ENCODE assay signal across 19 cellular contexts in genomic region chr11:63846897-63847296, GRCh38. TPM values are rescaled to one million over a fixed set of nuclear protein-coding genes. Genes with fewer than 3 reads are reported as not detected.
A peak's percentile ranks its signal among the peaks of the same experiment; 100 is the strongest.
DNase-seq lines count a peak whose midpoint lies in the region; ATAC-seq and TF ChIP-seq lines count a peak whose summit lies in the region.
"Had no signal": no experiment of that assay in that cellular context is flagged by ENCODE, and none has a peak within 500 bp of the region (broad histone marks: within the 10 kb centered on the region; RNA-seq: fewer than 3 reads in every experiment).

No MANE protein-coding gene starts in this region.

- no peak for TF ChIP-seq POLR2A in breast epithelium (IDR thresholded peaks at IDR 0.05)

- H3K9me3 Mint-ChIP-seq in activated naive CD8-positive, alpha-beta T cell (ENCODE audit: low read depth) = no peaks in the 10 kb centered on the region
- no peaks in the 10 kb centered on the region for H3K9me3 Mint-ChIP-seq in activated naive CD8-positive, alpha-beta T cell treated with anti-CD3 and anti-CD28 coated beads, Interleukin-2, amount 50 U/mL, for 24 hours
- no peaks in the 10 kb centered on the region for H3K9me3 Mint-ChIP-seq in naive thymus-derived CD8-positive, alpha-beta T cell
- H3K9me3 Mint-ChIP-seq in type B pancreatic cell = no peaks in the 10 kb centered on the region
- H3K9me3 Mint-ChIP-seq: T-cell had no signal

- H3K36me3 ChIP-seq in breast epithelium = no peaks in the 10 kb centered on the region

- DNase-seq in activated naive CD8-positive, alpha-beta T cell treated with anti-CD3 and anti-CD28 coated beads, Interleukin-2, amount 50 U/mL, for 24 hours = no peak
- DNase-seq in breast epithelium (ENCODE audit: low spot score in 2 of 2) = no peak
- DNase-seq in naive thymus-derived CD8-positive, alpha-beta T cell = no peak
- DNase-seq in type B pancreatic cell (ENCODE audit: extremely low spot score, unreplicated experiment) = no peak
- DNase-seq: activated CD4-positive, CD25-positive, alpha-beta regulatory T cell; activated CD8-positive, alpha-beta memory T cell treated with anti-CD3 and anti-CD28 coated beads, Interleukin-2, amount 10 ng/mL, durations not matched to agents 7 days and 5 days; COR-L47; left lung; NCI-H1048; NCI-H774; RPMI8226; stimulated activated CD4-positive, alpha-beta T cell treated with anti-CD3 and anti-CD28 coated beads, Interleukin-2, amount 100 ng/mL, for 24 hours; T-cell had no signal

- no peaks in the 10 kb centered on the region for H3K27me3 ChIP-seq in breast epithelium
- H3K27me3 ChIP-seq: left lung, right atrium auricular region, upper lobe of left lung had no signal

- no peak overlapping the region for H3K4me3 Mint-ChIP-seq in activated naive CD8-positive, alpha-beta T cell
- no peak overlapping the region for H3K4me3 Mint-ChIP-seq in activated naive CD8-positive, alpha-beta T cell treated with anti-CD3 and anti-CD28 coated beads, Interleukin-2, amount 50 U/mL, for 24 hours
- peak overlapping the region in 3 of 10 donors; percentile 20 to 36 (median 31) for H3K4me3 Mint-ChIP-seq in naive thymus-derived CD8-positive, alpha-beta T cell
- H3K4me3 Mint-ChIP-seq in type B pancreatic cell = peak overlapping the region; percentile 48
- H3K4me3 Mint-ChIP-seq: activated CD8-positive, alpha-beta memory T cell treated with anti-CD3 and anti-CD28 coated beads, Interleukin-2, amount 10 ng/mL, durations not matched to agents 7 days and 5 days had no signal

- TF ChIP-seq CTCF in breast epithelium (IDR thresholded peaks at IDR 0.05) = no peak
- no peak for TF ChIP-seq CTCF in type B pancreatic cell (conservative IDR thresholded peaks at IDR 0.05)

- intact Hi-C loops in breast epithelium (cut with DNase I; ENCODE audit: low total_unique reads) = no loop called here

- H3K9me3 ChIP-seq in breast epithelium = no peaks in the 10 kb centered on the region
- H3K9me3 ChIP-seq: left lung, right atrium auricular region, upper lobe of left lung had no signal

- H3K4me1 ChIP-seq in breast epithelium = peaks cover 4 to 24% of the 10 kb centered on the region in 2 donors

- POLR2A ChIA-PET in naive thymus-derived CD8-positive, alpha-beta T cell (lab: Charles Lee) = interaction anchor here (0.7 kb wide), 1 partner anchor 10 kb away, joined by 3 read pairs; no protein-coding TSS in a partner anchor

- peak overlapping the region; percentile 10 for H3K27ac Mint-ChIP-seq in activated naive CD8-positive, alpha-beta T cell
- no peak overlapping the region for H3K27ac Mint-ChIP-seq in activated naive CD8-positive, alpha-beta T cell treated with anti-CD3 and anti-CD28 coated beads, Interleukin-2, amount 50 U/mL, for 24 hours
- H3K27ac Mint-ChIP-seq in naive thymus-derived CD8-positive, alpha-beta T cell = peak overlapping the region in 7 of 10 donors; percentile 52 to 89 (median 75)
- H3K27ac Mint-ChIP-seq in type B pancreatic cell = peak overlapping the region; percentile 92
- H3K27ac Mint-ChIP-seq: activated CD8-positive, alpha-beta memory T cell treated with anti-CD3 and anti-CD28 coated beads, Interleukin-2, amount 10 ng/mL, durations not matched to agents 7 days and 5 days had no signal

- ATAC-seq in activated naive CD8-positive, alpha-beta T cell treated with anti-CD3 and anti-CD28 coated beads, Interleukin-2, amount 50 U/mL, for 24 hours = no peak
- no peak for ATAC-seq in naive thymus-derived CD8-positive, alpha-beta T cell
- ATAC-seq in HG03039 (IDR thresholded peaks at IDR 0.05; ENCODE audit: unreplicated experiment) (no peak), HG03025 (IDR thresholded peaks at IDR 0.05; ENCODE audit: low FRiP score, unreplicated experiment) (no peak), GM18873 (IDR thresholded peaks at IDR 0.05; ENCODE audit: low FRiP score, unreplicated experiment) (no peak)
- ATAC-seq: activated CD8-positive, alpha-beta memory T cell treated with anti-CD3 and anti-CD28 coated beads, Interleukin-2, amount 10 ng/mL, durations not matched to agents 7 days and 5 days; T-cell had no signal

- peak overlapping the region in 1 of 3 donors; percentile 46 for H3K4me3 ChIP-seq in breast epithelium
- H3K4me3 ChIP-seq: left lung, right atrium auricular region, upper lobe of left lung had no signal

- no peaks in the 10 kb centered on the region for H3K27me3 Mint-ChIP-seq in activated naive CD8-positive, alpha-beta T cell
- H3K27me3 Mint-ChIP-seq in activated naive CD8-positive, alpha-beta T cell treated with anti-CD3 and anti-CD28 coated beads, Interleukin-2, amount 50 U/mL, for 24 hours = no peaks in the 10 kb centered on the region
- H3K27me3 Mint-ChIP-seq in naive thymus-derived CD8-positive, alpha-beta T cell = no peaks in the 10 kb centered on the region
- H3K27me3 Mint-ChIP-seq in type B pancreatic cell = no peaks in the 10 kb centered on the region
- H3K27me3 Mint-ChIP-seq: activated CD8-positive, alpha-beta memory T cell treated with anti-CD3 and anti-CD28 coated beads, Interleukin-2, amount 10 ng/mL, durations not matched to agents 7 days and 5 days; T-cell had no signal

- H3K4me1 Mint-ChIP-seq in activated naive CD8-positive, alpha-beta T cell (ENCODE audit: low read depth) = peaks cover 82% of the 10 kb centered on the region
- peaks cover 79% of the 10 kb centered on the region for H3K4me1 Mint-ChIP-seq in activated naive CD8-positive, alpha-beta T cell treated with anti-CD3 and anti-CD28 coated beads, Interleukin-2, amount 50 U/mL, for 24 hours
- H3K4me1 Mint-ChIP-seq in naive thymus-derived CD8-positive, alpha-beta T cell = peaks cover 43 to 89% (median 85%) of the 10 kb centered on the region in 4 donors
- H3K4me1 Mint-ChIP-seq in type B pancreatic cell (ENCODE audit: unreplicated experiment) = peaks cover 45% of the 10 kb centered on the region

- H3K36me3 Mint-ChIP-seq in activated naive CD8-positive, alpha-beta T cell = peaks cover 3% of the 10 kb centered on the region
- H3K36me3 Mint-ChIP-seq in activated naive CD8-positive, alpha-beta T cell treated with anti-CD3 and anti-CD28 coated beads, Interleukin-2, amount 50 U/mL, for 24 hours (ENCODE audit: low read depth) = peaks cover 10% of the 10 kb centered on the region
- peaks cover 0 to 83% (median 0%) of the 10 kb centered on the region in 3 donors for H3K36me3 Mint-ChIP-seq in naive thymus-derived CD8-positive, alpha-beta T cell
- peaks cover 11% of the 10 kb centered on the region for H3K36me3 Mint-ChIP-seq in type B pancreatic cell

- H3K27ac ChIP-seq in breast epithelium = peak overlapping the region; percentile 94
- H3K27ac ChIP-seq: right atrium auricular region had no signal

RNA-seq across cellular contexts. Expression of gene MARK2, which starts 8.0 kb away (rescaled TPM):
- total RNA-seq in breast epithelium = 10 to 100 TPM; 12.6 to 34.0 (median 22.3) TPM
- total RNA-seq in naive thymus-derived CD8-positive, alpha-beta T cell = 10 to 100 TPM; 64.8 to 74.5 TPM
- polyA plus RNA-seq in naive thymus-derived CD8-positive, alpha-beta T cell = 10 to 100 TPM; 37.0 to 57.0 (median 40.3) TPM
- 52.8 and 73.5 TPM in 2 replicates for total RNA-seq in type B pancreatic cell (ENCODE audit: low replicate concordance)

RNA-seq across cellular contexts. Expression of gene SPINDOC, which starts 33.6 kb away (rescaled TPM):
- total RNA-seq in breast epithelium = 10 to 100 TPM in 2 of 3 donors, 1 to 10 TPM in 1; 4.8 to 13.8 (median 12.1) TPM
- 10 to 100 TPM; 11.0 to 13.0 TPM for total RNA-seq in naive thymus-derived CD8-positive, alpha-beta T cell
- polyA plus RNA-seq in naive thymus-derived CD8-positive, alpha-beta T cell = under 1 TPM; 0.47 to 0.66 (median 0.49) TPM
- 33.7 and 61.6 TPM in 2 replicates for total RNA-seq in type B pancreatic cell (ENCODE audit: low replicate concordance)
